In genomic region chr3:144362126-144362525, GRCh38 we compare ENCODE assay signal across 14 cellular contexts.
DNase-seq lines count a peak whose midpoint lies in the region; FAIRE-seq and TF ChIP-seq lines count a peak whose summit lies in the region.
"Had no signal": no experiment of that assay in that cellular context is flagged by ENCODE, and none has a peak within 500 bp of the region (broad histone marks: within the 10 kb centered on the region; RNA-seq: fewer than 3 reads in every experiment).

No MANE protein-coding gene starts in this region.

- H2BK120ac ChIP-seq in trophoblast cell (ENCODE audit: insufficient read depth, low read length, poor library complexity), result no peak overlapping the region

- no peak overlapping the region for H3K4ac ChIP-seq in trophoblast cell (ENCODE audit: low read depth, low read length)

- H2AK5ac ChIP-seq in trophoblast cell (ENCODE audit: low read length), result no peak overlapping the region

- peak; percentile 68 for FAIRE-seq in bronchial epithelial cell (lab: Jason Lieb, UNC)
- FAIRE-seq: H1 had no signal

- H3K79me1 ChIP-seq in trophoblast cell (ENCODE audit: low read length), result no peaks in the 10 kb centered on the region

- peak overlapping the region; percentile 65 for H2BK12ac ChIP-seq in trophoblast cell (ENCODE audit: low read length)

- H3K4me3 ChIP-seq in bronchial epithelial cell (ENCODE audit: low read depth, low read length) (no peak overlapping the region), trophoblast cell (ENCODE audit: low read depth, low read length) (no peak overlapping the region), WERI-Rb-1 (ENCODE audit: low read depth, low read length) (no peak overlapping the region)
- H3K4me3 ChIP-seq: lower lobe of right lung, SK-N-MC, uterus had no signal

- no peak overlapping the region for H3K9ac ChIP-seq in trophoblast cell (ENCODE audit: low read length)

- H3K27ac ChIP-seq in trophoblast cell (ENCODE audit: low read depth, low read length) (no peak overlapping the region), WERI-Rb-1 (no peak overlapping the region)
- H3K27ac ChIP-seq: lower lobe of right lung, SK-N-MC, uterus had no signal

- no peaks in the 10 kb centered on the region for H3K79me2 ChIP-seq in trophoblast cell (ENCODE audit: control insufficient read depth, insufficient read depth, low read length, poor library complexity)

- H3K23ac ChIP-seq in trophoblast cell (ENCODE audit: low read length), result no peak overlapping the region

- no CpG with 5 or more reads among the region's 3 CpGs for WGBS in trophoblast cell (ENCODE audit: extremely low coverage, insufficient coverage, insufficient read length)

- no peak overlapping the region for H4K91ac ChIP-seq in trophoblast cell (ENCODE audit: low read depth, low read length)

- H3K4me2 ChIP-seq in trophoblast cell (ENCODE audit: low read length), result no peak overlapping the region

- H3K36me3 ChIP-seq in bronchial epithelial cell (ENCODE audit: control insufficient read depth, insufficient read depth, low read length) (no peaks in the 10 kb centered on the region), trophoblast cell (ENCODE audit: control insufficient read depth in 1 of 2, insufficient read depth in 2 of 2, low read length in 2 of 2) (peaks cover 0 to 1% of the 10 kb centered on the region in 2 experiments), WERI-Rb-1 (no peaks in the 10 kb centered on the region)
- H3K36me3 ChIP-seq: lower lobe of right lung had no signal

- H2BK5ac ChIP-seq in trophoblast cell (ENCODE audit: low read depth, low read length, poor library complexity), result no peak overlapping the region

- no peak overlapping the region for H4K8ac ChIP-seq in trophoblast cell (ENCODE audit: low read depth, low read length)

- H2AFZ ChIP-seq in trophoblast cell (ENCODE audit: insufficient read depth, low read length, poor library complexity), result no peak overlapping the region

- no peaks in the 10 kb centered on the region for H3K27me3 ChIP-seq in bronchial epithelial cell (ENCODE audit: control insufficient read depth, insufficient read depth, low read length)
- H3K27me3 ChIP-seq in trophoblast cell (ENCODE audit: insufficient read depth, low read length), result no peaks in the 10 kb centered on the region
- no peaks in the 10 kb centered on the region for H3K27me3 ChIP-seq in WERI-Rb-1 (ENCODE audit: insufficient read depth, low read depth, severe bottlenecking)
- H3K27me3 ChIP-seq: uterus had no signal

- peak; percentile 86 for DNase-seq in DMS53 treated with DMSO at 0.1 percent for 48 hours (lab: John Stamatoyannopoulos, UW; ENCODE audit: unreplicated experiment)
- peak; percentile 34 for DNase-seq in LHCN-M2 (ENCODE audit: low read depth)
- DNase-seq in bronchial epithelial cell (ENCODE audit: low read depth), result peak; percentile 62
- peak; percentile 7 to 64 for DNase-seq in trophoblast cell
- DNase-seq in ecto neural progenitor cell (ENCODE audit: low spot score), result no peak
- DNase-seq in WERI-Rb-1, result no peak
- no peak for DNase-seq in NCI-H2081 treated with DMSO at 0.1 percent for 48 hours (lab: John Stamatoyannopoulos, UW)
- DNase-seq: activated CD8-positive, alpha-beta T cell treated with anti-CD3 and anti-CD28 coated beads for 36 hours; CD8-positive, alpha-beta memory T cell; lower lobe of right lung; NCI-H2029; uterus had no signal

- no peak overlapping the region for H3K14ac ChIP-seq in trophoblast cell (ENCODE audit: low read length)

- H4K12ac ChIP-seq in trophoblast cell (ENCODE audit: low read depth, low read length), result no peak overlapping the region

- no peaks in the 10 kb centered on the region for H3K4me1 ChIP-seq in trophoblast cell (ENCODE audit: control insufficient read depth in 1 of 2, insufficient read depth in 2 of 2, low read length in 2 of 2)
- H3K4me1 ChIP-seq: lower lobe of right lung, uterus had no signal

- H3K9me3 ChIP-seq in trophoblast cell (ENCODE audit: insufficient read depth, low read depth, low read length), result peaks cover under 1% of the 10 kb centered on the region
- no peaks in the 10 kb centered on the region for H3K9me3 ChIP-seq in WERI-Rb-1 (ENCODE audit: severe bottlenecking)
- H3K9me3 ChIP-seq: lower lobe of right lung, uterus had no signal

- TF ChIP-seq CTCF in bronchial epithelial cell (IDR thresholded peaks at IDR 0.05; ENCODE audit: insufficient read depth, low read length, severe bottlenecking), result no peak
- TF ChIP-seq CTCF in WERI-Rb-1 (IDR thresholded peaks at IDR 0.05; ENCODE audit: low read depth, low read length), result no peak

- no peak overlapping the region for H3K18ac ChIP-seq in trophoblast cell (ENCODE audit: low read length)

Comparison
In these comparisons a context has a peak if more than half of its experiments do, and no peak if none do; other contexts are left out.
1. DNase-seq: peak in DMS53 treated with DMSO at 0.1 percent for 48 hours (single experiment), LHCN-M2 (single experiment), bronchial epithelial cell (single experiment) and trophoblast cell (2 of 2); none in ecto neural progenitor cell (single experiment), WERI-Rb-1 (single experiment) and NCI-H2081 treated with DMSO at 0.1 percent for 48 hours (single experiment).